ENCODE assay signal across 24 cellular contexts in the genomic region with DNA sequence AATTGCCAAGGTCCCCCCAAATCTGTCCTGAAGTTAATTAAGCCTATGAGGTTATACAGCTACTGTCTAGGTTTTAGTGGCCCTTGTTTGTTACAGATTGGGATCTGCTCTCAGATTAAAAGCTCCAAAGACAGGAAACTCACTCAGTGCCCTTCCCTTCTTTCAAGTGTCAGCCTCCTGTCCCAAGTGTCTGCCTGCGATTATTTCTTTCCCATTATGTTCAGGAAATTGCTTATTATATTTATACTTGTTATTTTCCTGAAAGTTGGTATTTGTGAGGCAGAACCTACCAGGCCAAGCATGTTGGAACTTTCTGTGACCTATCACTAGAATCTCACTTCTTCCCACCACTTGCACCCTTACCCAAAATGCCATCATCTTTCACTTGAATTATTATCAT.
"Had no signal": no experiment of that assay in that cellular context is flagged by ENCODE, and none has a peak within 500 bp of the region (broad histone marks: within the 10 kb centered on the region; RNA-seq: fewer than 3 reads in every experiment).

No MANE protein-coding gene starts in this region.

- H3K4me1 Mint-ChIP-seq: WTC11 had no signal

- H3K36me3 Mint-ChIP-seq: activated naive CD4-positive, alpha-beta T cell treated with anti-CD3 and anti-CD28 coated beads, Interleukin-2, amount 50 U/mL, for 72 hours; WTC11 had no signal

- H3K4me3 Mint-ChIP-seq: activated CD8-positive, alpha-beta T cell treated with anti-CD3 and anti-CD28 coated beads, Interleukin-2, amount 10 ng/mL, durations not matched to agents 7 days and 5 days; activated naive CD8-positive, alpha-beta T cell treated with anti-CD3 and anti-CD28 coated beads, Interleukin-2, amount 50 U/mL, for 24 hours; T-helper 17 cell; WTC11 had no signal

- H3K9me3 Mint-ChIP-seq: activated naive CD8-positive, alpha-beta T cell treated with anti-CD3 and anti-CD28 coated beads, Interleukin-2, amount 50 U/mL, for 24 hours; WTC11 had no signal

- H3K27ac Mint-ChIP-seq: activated CD8-positive, alpha-beta T cell treated with anti-CD3 and anti-CD28 coated beads, Interleukin-2, amount 10 ng/mL, durations not matched to agents 7 days and 5 days; activated naive CD8-positive, alpha-beta T cell treated with anti-CD3 and anti-CD28 coated beads, Interleukin-2, amount 50 U/mL, for 24 hours; T-helper 17 cell; WTC11 had no signal

- DNase-seq: activated CD4-positive, alpha-beta T cell treated with anti-CD3 and anti-CD28 coated beads for 48 hours; activated CD4-positive, alpha-beta T cell treated with anti-CD3 and anti-CD28 coated beads, Interleukin-2, amount 50 U/mL, for 4 hours; activated CD4-positive, CD25-positive, alpha-beta regulatory T cell treated with anti-CD3 and anti-CD28 coated beads, Interleukin-2, amount 50 U/mL, for 72 hours; activated CD8-positive, alpha-beta memory T cell treated with anti-CD3 and anti-CD28 coated beads, Interleukin-2, amount 50 U/mL, for 48 hours; activated CD8-positive, alpha-beta T cell treated with anti-CD3 and anti-CD28 coated beads, Interleukin-2, amount 10 ng/mL, durations not matched to agents 7 days and 5 days; activated effector memory CD4-positive, alpha-beta T cell treated with Interleukin-2 at 50 U/mL for 16 hours; activated naive CD4-positive, alpha-beta T cell treated with Interleukin-2 at 50 U/mL for 16 hours; activated naive CD8-positive, alpha-beta T cell treated with anti-CD3 and anti-CD28 coated beads, Interleukin-2, amount 50 U/mL, for 24 hours; activated T-cell treated with anti-CD3 and anti-CD28 coated beads, Interleukin-2, amount 50 U/mL, for 1 hour; amniotic stem cell; caudate nucleus; Karpas-422; MM.1S; NCI-H1105; NCI-H1436; NCI-H1694 treated with DMSO at 0.1 percent for 48 hours; NCI-H2029 treated with DMSO at 0.1 percent for 48 hours; NCI-H510A treated with DMSO at 0.1 percent for 48 hours; NCI-H69; SIG-M5; T-helper 17 cell; T-helper 9 cell had no signal

- ATAC-seq: activated CD8-positive, alpha-beta T cell treated with anti-CD3 and anti-CD28 coated beads, Interleukin-2, amount 10 ng/mL, durations not matched to agents 7 days and 5 days; activated naive CD4-positive, alpha-beta T cell treated with anti-CD3 and anti-CD28 coated beads, Interleukin-2, amount 50 U/mL, for 72 hours; activated naive CD8-positive, alpha-beta T cell treated with anti-CD3 and anti-CD28 coated beads, Interleukin-2, amount 50 U/mL, for 24 hours; T-helper 17 cell; WTC11 had no signal
